Comparison of ENCODE assay signal across 38 cellular contexts in genomic region chr10:34467902-34468301, GRCh38.
"Had no signal": no experiment of that assay in that cellular context is flagged by ENCODE, and none has a peak within 500 bp of the region (broad histone marks: within the 10 kb centered on the region; RNA-seq: fewer than 3 reads in every experiment).

No MANE protein-coding gene starts in this region.

- H3K36me3 Mint-ChIP-seq: activated CD8-positive, alpha-beta memory T cell treated with anti-CD3 and anti-CD28 coated beads, Interleukin-2, amount 10 ng/mL, durations not matched to agents 7 days and 5 days; activated naive CD4-positive, alpha-beta T cell treated with anti-CD3 and anti-CD28 coated beads, Interleukin-2, amount 10 ng/mL, durations not matched to agents 7 days and 5 days; activated naive CD4-positive, alpha-beta T cell treated with anti-CD3 and anti-CD28 coated beads, Interleukin-2, amount 50 U/mL, for 24 hours; activated naive CD8-positive, alpha-beta T cell treated with anti-CD3 and anti-CD28 coated beads, Interleukin-2, amount 10 ng/mL, durations not matched to agents 7 days and 5 days had no signal

- DNase-seq: activated CD4-positive, alpha-beta memory T cell treated with anti-CD3 and anti-CD28 coated beads, Interleukin-2, amount 10 ng/mL, durations not matched to agents 7 days and 5 days; activated CD4-positive, alpha-beta T cell treated with anti-CD3 and anti-CD28 coated beads for 1 hour; activated CD4-positive, alpha-beta T cell treated with anti-CD3 and anti-CD28 coated beads for 36 hours; activated CD4-positive, alpha-beta T cell treated with anti-CD3 and anti-CD28 coated beads for 48 hours; activated CD4-positive, alpha-beta T cell treated with anti-CD3 and anti-CD28 coated beads, Interleukin-2, amount 10 ng/mL, durations not matched to agents 7 days and 5 days; activated CD4-positive, alpha-beta T cell treated with anti-CD3 and anti-CD28 coated beads, Interleukin-2, amount 50 U/mL, for 48 hours; activated CD4-positive, CD25-positive, alpha-beta regulatory T cell; activated CD8-positive, alpha-beta memory T cell treated with anti-CD3 and anti-CD28 coated beads for 24 hours; activated CD8-positive, alpha-beta memory T cell treated with anti-CD3 and anti-CD28 coated beads, Interleukin-2, amount 10 ng/mL, durations not matched to agents 7 days and 5 days; activated CD8-positive, alpha-beta memory T cell treated with anti-CD3 and anti-CD28 coated beads, Interleukin-2, amount 50 U/mL, for 48 hours; activated CD8-positive, alpha-beta T cell treated with anti-CD3 and anti-CD28 coated beads, Interleukin-2, amount 10 ng/mL, durations not matched to agents 7 days and 5 days; activated effector memory CD4-positive, alpha-beta T cell treated with Interleukin-2 at 50 U/mL for 16 hours; activated gamma-delta T cell; activated naive CD4-positive, alpha-beta T cell treated with anti-CD3 and anti-CD28 coated beads, Interleukin-2, amount 10 ng/mL, durations not matched to agents 7 days and 5 days; activated naive CD4-positive, alpha-beta T cell treated with Interleukin-2 at 50 U/mL for 16 hours; activated naive CD8-positive, alpha-beta T cell treated with anti-CD3 and anti-CD28 coated beads, Interleukin-2, amount 10 ng/mL, durations not matched to agents 7 days and 5 days; activated naive CD8-positive, alpha-beta T cell treated with anti-CD3 and anti-CD28 coated beads, Interleukin-2, amount 50 U/mL, for 24 hours; activated T-cell treated with anti-CD3 and anti-CD28 coated beads, Interleukin-2, amount 50 U/mL, for 24 hours; activated T-cell treated with anti-CD3 and anti-CD28 coated beads, Interleukin-2, amount 50 U/mL, for 48 hours; amygdala; anterior cingulate cortex; caudate nucleus; cerebellar nuclear complex; T-helper 2 cell; T-helper 9 cell had no signal

- H3K27ac Mint-ChIP-seq: activated CD4-positive, alpha-beta memory T cell treated with anti-CD3 and anti-CD28 coated beads, Interleukin-2, amount 10 ng/mL, durations not matched to agents 7 days and 5 days; activated CD4-positive, alpha-beta T cell treated with anti-CD3 and anti-CD28 coated beads for 36 hours; activated CD4-positive, alpha-beta T cell treated with anti-CD3 and anti-CD28 coated beads, Interleukin-2, amount 10 ng/mL, durations not matched to agents 7 days and 5 days; activated CD8-positive, alpha-beta memory T cell treated with anti-CD3 and anti-CD28 coated beads, Interleukin-2, amount 10 ng/mL, durations not matched to agents 7 days and 5 days; activated CD8-positive, alpha-beta T cell treated with anti-CD3 and anti-CD28 coated beads, Interleukin-2, amount 10 ng/mL, durations not matched to agents 7 days and 5 days; activated naive CD4-positive, alpha-beta T cell treated with anti-CD3 and anti-CD28 coated beads, Interleukin-2, amount 10 ng/mL, durations not matched to agents 7 days and 5 days; activated naive CD4-positive, alpha-beta T cell treated with anti-CD3 and anti-CD28 coated beads, Interleukin-2, amount 50 U/mL, for 24 hours; activated naive CD8-positive, alpha-beta T cell; activated naive CD8-positive, alpha-beta T cell treated with anti-CD3 and anti-CD28 coated beads, Interleukin-2, amount 10 ng/mL, durations not matched to agents 7 days and 5 days; activated naive CD8-positive, alpha-beta T cell treated with anti-CD3 and anti-CD28 coated beads, Interleukin-2, amount 50 U/mL, for 24 hours; activated T-cell treated with anti-CD3 and anti-CD28 coated beads, Interleukin-2, amount 50 U/mL, for 24 hours; activated T-helper 2 cell treated with anti-CD3 and anti-CD28 coated beads, Interferon-gamma antibody, Interleukin-2, Interleukin-4, amounts not matched to agents 10 μg/mL and 5 μg/mL and 100 μg/mL, durations not matched to agents 14 hours and 24 hours and 36 hours; brain; T-helper 1 cell treated with Interleukin-12 subunit alpha and Interleukin-12 subunit beta and Interleukin-4 antibody, amounts not matched to agents 30 μg/mL and 1 μg/mL, for 36 hours; T-helper 2 cell treated with Interferon-gamma antibody and Interleukin-4, amounts not matched to agents 5 μg/mL and 100 μg/mL, for 36 hours had no signal

- FAIRE-seq: bronchial epithelial cell, TTC549 had no signal

- H3K36me3 ChIP-seq: ascending aorta, cardiac muscle cell had no signal

- H3K9me3 Mint-ChIP-seq: activated CD4-positive, alpha-beta memory T cell treated with anti-CD3 and anti-CD28 coated beads, Interleukin-2, amount 10 ng/mL, durations not matched to agents 7 days and 5 days; activated CD4-positive, alpha-beta T cell treated with anti-CD3 and anti-CD28 coated beads, Interleukin-2, amount 10 ng/mL, durations not matched to agents 7 days and 5 days; activated naive CD4-positive, alpha-beta T cell treated with anti-CD3 and anti-CD28 coated beads, Interleukin-2, amount 10 ng/mL, durations not matched to agents 7 days and 5 days; activated naive CD4-positive, alpha-beta T cell treated with anti-CD3 and anti-CD28 coated beads, Interleukin-2, amount 50 U/mL, for 24 hours; activated naive CD8-positive, alpha-beta T cell treated with anti-CD3 and anti-CD28 coated beads, Interleukin-2, amount 10 ng/mL, durations not matched to agents 7 days and 5 days; activated naive CD8-positive, alpha-beta T cell treated with anti-CD3 and anti-CD28 coated beads, Interleukin-2, amount 50 U/mL, for 24 hours; activated T-cell treated with anti-CD3 and anti-CD28 coated beads, Interleukin-2, amount 50 U/mL, for 24 hours; activated T-helper 2 cell treated with anti-CD3 and anti-CD28 coated beads, Interferon-gamma antibody, Interleukin-2, Interleukin-4, amounts not matched to agents 10 μg/mL and 5 μg/mL and 100 μg/mL, durations not matched to agents 14 hours and 24 hours and 36 hours; brain; central memory CD8-positive, alpha-beta T cell; T-helper 1 cell treated with Interleukin-12 subunit alpha and Interleukin-12 subunit beta and Interleukin-4 antibody, amounts not matched to agents 30 μg/mL and 1 μg/mL, for 36 hours; T-helper 2 cell treated with Interferon-gamma antibody and Interleukin-4, amounts not matched to agents 5 μg/mL and 100 μg/mL, for 36 hours had no signal

- H3K27me3 ChIP-seq: ascending aorta, cardiac muscle cell had no signal

- ATAC-seq: activated CD4-positive, alpha-beta T cell treated with anti-CD3 and anti-CD28 coated beads for 36 hours; activated CD4-positive, CD25-positive, alpha-beta regulatory T cell treated with anti-CD3 and anti-CD28 coated beads, Interleukin-2, amount 50 U/mL, for 24 hours; activated CD8-positive, alpha-beta memory T cell treated with anti-CD3 and anti-CD28 coated beads, Interleukin-2, amount 10 ng/mL, durations not matched to agents 7 days and 5 days; activated CD8-positive, alpha-beta T cell treated with anti-CD3 and anti-CD28 coated beads, Interleukin-2, amount 10 ng/mL, durations not matched to agents 7 days and 5 days; activated naive CD8-positive, alpha-beta T cell treated with anti-CD3 and anti-CD28 coated beads, Interleukin-2, amount 50 U/mL, for 24 hours had no signal

- H3K4me3 Mint-ChIP-seq: activated CD4-positive, alpha-beta memory T cell treated with anti-CD3 and anti-CD28 coated beads, Interleukin-2, amount 10 ng/mL, durations not matched to agents 7 days and 5 days; activated CD4-positive, alpha-beta T cell treated with anti-CD3 and anti-CD28 coated beads for 36 hours; activated CD4-positive, alpha-beta T cell treated with anti-CD3 and anti-CD28 coated beads, Interleukin-2, amount 10 ng/mL, durations not matched to agents 7 days and 5 days; activated CD8-positive, alpha-beta memory T cell treated with anti-CD3 and anti-CD28 coated beads, Interleukin-2, amount 10 ng/mL, durations not matched to agents 7 days and 5 days; activated CD8-positive, alpha-beta T cell treated with anti-CD3 and anti-CD28 coated beads, Interleukin-2, amount 10 ng/mL, durations not matched to agents 7 days and 5 days; activated naive CD4-positive, alpha-beta T cell treated with anti-CD3 and anti-CD28 coated beads, Interleukin-2, amount 10 ng/mL, durations not matched to agents 7 days and 5 days; activated naive CD4-positive, alpha-beta T cell treated with anti-CD3 and anti-CD28 coated beads, Interleukin-2, amount 50 U/mL, for 24 hours; activated naive CD8-positive, alpha-beta T cell; activated naive CD8-positive, alpha-beta T cell treated with anti-CD3 and anti-CD28 coated beads, Interleukin-2, amount 10 ng/mL, durations not matched to agents 7 days and 5 days; activated naive CD8-positive, alpha-beta T cell treated with anti-CD3 and anti-CD28 coated beads, Interleukin-2, amount 50 U/mL, for 24 hours; activated T-cell treated with anti-CD3 and anti-CD28 coated beads, Interleukin-2, amount 50 U/mL, for 24 hours; brain; central memory CD8-positive, alpha-beta T cell; T-helper 1 cell treated with Interleukin-12 subunit alpha and Interleukin-12 subunit beta and Interleukin-4 antibody, amounts not matched to agents 30 μg/mL and 1 μg/mL, for 36 hours; T-helper 2 cell treated with Interferon-gamma antibody and Interleukin-4, amounts not matched to agents 5 μg/mL and 100 μg/mL, for 36 hours had no signal

- H3K4me3 ChIP-seq: ascending aorta, cardiac muscle cell had no signal

- H3K4me1 Mint-ChIP-seq: activated CD4-positive, alpha-beta memory T cell treated with anti-CD3 and anti-CD28 coated beads, Interleukin-2, amount 10 ng/mL, durations not matched to agents 7 days and 5 days; activated CD4-positive, alpha-beta T cell treated with anti-CD3 and anti-CD28 coated beads for 36 hours; activated CD4-positive, alpha-beta T cell treated with anti-CD3 and anti-CD28 coated beads, Interleukin-2, amount 10 ng/mL, durations not matched to agents 7 days and 5 days; activated CD8-positive, alpha-beta memory T cell treated with anti-CD3 and anti-CD28 coated beads, Interleukin-2, amount 10 ng/mL, durations not matched to agents 7 days and 5 days; activated naive CD4-positive, alpha-beta T cell treated with anti-CD3 and anti-CD28 coated beads, Interleukin-2, amount 10 ng/mL, durations not matched to agents 7 days and 5 days; activated naive CD4-positive, alpha-beta T cell treated with anti-CD3 and anti-CD28 coated beads, Interleukin-2, amount 50 U/mL, for 24 hours; activated naive CD8-positive, alpha-beta T cell treated with anti-CD3 and anti-CD28 coated beads, Interleukin-2, amount 10 ng/mL, durations not matched to agents 7 days and 5 days; activated naive CD8-positive, alpha-beta T cell treated with anti-CD3 and anti-CD28 coated beads, Interleukin-2, amount 50 U/mL, for 24 hours; central memory CD8-positive, alpha-beta T cell had no signal

- H3K9me3 ChIP-seq: ascending aorta had no signal

- H3K27ac ChIP-seq: ascending aorta, cardiac muscle cell, VCaP had no signal

- H3K4me1 ChIP-seq: ascending aorta had no signal

- H3K27me3 Mint-ChIP-seq: activated CD4-positive, alpha-beta memory T cell treated with anti-CD3 and anti-CD28 coated beads, Interleukin-2, amount 10 ng/mL, durations not matched to agents 7 days and 5 days; activated CD4-positive, alpha-beta T cell treated with anti-CD3 and anti-CD28 coated beads, Interleukin-2, amount 10 ng/mL, durations not matched to agents 7 days and 5 days; activated CD8-positive, alpha-beta memory T cell treated with anti-CD3 and anti-CD28 coated beads, Interleukin-2, amount 10 ng/mL, durations not matched to agents 7 days and 5 days; activated naive CD4-positive, alpha-beta T cell treated with anti-CD3 and anti-CD28 coated beads, Interleukin-2, amount 10 ng/mL, durations not matched to agents 7 days and 5 days; activated naive CD4-positive, alpha-beta T cell treated with anti-CD3 and anti-CD28 coated beads, Interleukin-2, amount 50 U/mL, for 24 hours; activated naive CD8-positive, alpha-beta T cell treated with anti-CD3 and anti-CD28 coated beads, Interleukin-2, amount 10 ng/mL, durations not matched to agents 7 days and 5 days; activated naive CD8-positive, alpha-beta T cell treated with anti-CD3 and anti-CD28 coated beads, Interleukin-2, amount 50 U/mL, for 24 hours; activated T-cell treated with anti-CD3 and anti-CD28 coated beads, Interleukin-2, amount 50 U/mL, for 24 hours; central memory CD8-positive, alpha-beta T cell had no signal
